Comparison of ENCODE assay signal across 12 cellular contexts in genomic region chr17:39278246-39278645, GRCh38. TPM values are rescaled to one million over a fixed set of nuclear protein-coding genes. Genes with fewer than 3 reads are reported as not detected.
DNase-seq lines count a peak whose midpoint lies in the region; ATAC-seq and TF ChIP-seq lines count a peak whose summit lies in the region.
"Not testable (repeated sequence)": the region's sequence is repeated elsewhere in the genome, so short reads cannot be mapped to it uniquely, and the experiment has no call there.
"Had no signal": no experiment of that assay in that cellular context is flagged by ENCODE, and none has a peak within 500 bp of the region (broad histone marks: within the 10 kb centered on the region; RNA-seq: fewer than 3 reads in every experiment).

No MANE protein-coding gene starts in this region.

- H2BK20ac ChIP-seq in IMR-90 (ENCODE audit: low read depth, low read length) = not testable (repeated sequence)

- H2AK5ac ChIP-seq in IMR-90 (ENCODE audit: low read depth, low read length); mesenchymal stem cell (ENCODE audit: low read length, severe bottlenecking): not testable (repeated sequence)

- H3K9me3 ChIP-seq in IMR-90 (ENCODE audit: control insufficient read depth, insufficient read depth, low read length); MG63; mesenchymal stem cell (ENCODE audit: control insufficient read depth, low read length): not testable (repeated sequence)

- peak; percentile 33 for DNase-seq in AG10803 (ENCODE audit: low read depth)
- peak; percentile 23 for DNase-seq in IMR-90
- DNase-seq in MG63 = peak; percentile 59
- peak; percentile 55 for DNase-seq in amniotic epithelial cell (ENCODE audit: low read depth)
- peak; percentile 42 for DNase-seq in fibroblast of villous mesenchyme (ENCODE audit: low read depth)
- DNase-seq in mesenchymal stem cell = peak; percentile 39

- H4K20me1 ChIP-seq in IMR-90 (ENCODE audit: insufficient read depth, low read length) = not testable (repeated sequence)

- not testable (repeated sequence) for H3K18ac ChIP-seq in IMR-90 (ENCODE audit: low read depth, low read length); mesenchymal stem cell (ENCODE audit: low read depth in 1 of 2, low read length in 2 of 2)

- H3K27me3 ChIP-seq in IMR-90 (ENCODE audit: control insufficient read depth, insufficient read depth, low read length); MG63; mesenchymal stem cell (ENCODE audit: control insufficient read depth in 1 of 2, insufficient read depth in 1 of 2, low read length in 2 of 2): not testable (repeated sequence)

- H2AFZ ChIP-seq in IMR-90 (replicated peaks; ENCODE audit: low read length, poor library complexity); mesenchymal stem cell (ENCODE audit: low read depth, low read length): not testable (repeated sequence)

- dilution Hi-C loops in IMR-90 (cut with HindIII; ENCODE audit: low sequenced_read_pairs, unreplicated experiment) = not testable (repeated sequence)

- not testable (repeated sequence) for ATAC-seq in IMR-90 (ENCODE audit: low read depth)

- H2BK12ac ChIP-seq in mesenchymal stem cell (ENCODE audit: low read length in 2 of 2) = not testable (repeated sequence)

- H3K9me1 ChIP-seq in IMR-90 (ENCODE audit: insufficient read depth, low read length) = not testable (repeated sequence)

- H3K56ac ChIP-seq in IMR-90 (ENCODE audit: extremely low read depth, insufficient read depth, low read length) = not testable (repeated sequence)

- not testable (repeated sequence) for BruUV-seq in IMR-90 (replicated peaks; lab: Mats Ljungman, UMichigan)

- not testable (repeated sequence) for H4K8ac ChIP-seq in IMR-90 (ENCODE audit: low read depth in 2 of 2, low read length in 2 of 2); mesenchymal stem cell (ENCODE audit: low read length)

- not testable (repeated sequence) for TF ChIP-seq RAD21 in IMR-90 (IDR thresholded peaks at IDR 0.05; ENCODE audit: low read length)

- POLR2A ChIA-PET in IMR-90 (lab: Charles Lee; ENCODE audit: unreplicated experiment) = not testable (repeated sequence)

- H4K91ac ChIP-seq in IMR-90 (ENCODE audit: insufficient read depth, low read depth, low read length); mesenchymal stem cell (ENCODE audit: low read length): not testable (repeated sequence)

- not testable (repeated sequence) for H2AK9ac ChIP-seq in IMR-90 (replicated peaks; ENCODE audit: low read depth, low read length, poor library complexity)

- H3K36me3 ChIP-seq in IMR-90 (ENCODE audit: control insufficient read depth, insufficient read depth, low read length) = peaks cover 16% of the 10 kb centered on the region
- H3K36me3 ChIP-seq in MG63 = peaks cover 14% of the 10 kb centered on the region
- H3K36me3 ChIP-seq in mesenchymal stem cell (ENCODE audit: control insufficient read depth in 1 of 2, insufficient read depth in 2 of 2, low read depth in 1 of 2, low read length in 2 of 2) = peaks cover 21 to 67% of the 10 kb centered on the region in 2 experiments

- H3K23ac ChIP-seq in IMR-90 (ENCODE audit: low read depth, low read length); mesenchymal stem cell (ENCODE audit: low read length in 2 of 2): not testable (repeated sequence)

- H3K27ac ChIP-seq in IMR-90 (ENCODE audit: insufficient read depth, low read length); mesenchymal stem cell (ENCODE audit: low read length, poor library complexity, severe bottlenecking): not testable (repeated sequence)

- not testable (repeated sequence) for H3K4me2 ChIP-seq in IMR-90 (ENCODE audit: low read depth, low read length); mesenchymal stem cell (ENCODE audit: low read length, poor library complexity, severe bottlenecking)

- intact Hi-C loops in IMR-90 (cut with micrococcal nuclease) = loop anchor here (10.0 kb wide), 1 partner anchor 187 kb away; the partner anchor contains the start of gene CDK12

- not testable (repeated sequence) for H3K14ac ChIP-seq in IMR-90 (replicated peaks; ENCODE audit: low read depth, low read length); mesenchymal stem cell (ENCODE audit: low read length in 2 of 2)

- H3K4me1 ChIP-seq in IMR-90 (ENCODE audit: control insufficient read depth, insufficient read depth, low read length); mesenchymal stem cell (ENCODE audit: control insufficient read depth, insufficient read depth, low read depth, low read length): not testable (repeated sequence)

- not testable (repeated sequence) for H3K79me1 ChIP-seq in IMR-90 (ENCODE audit: low read depth in 1 of 2, low read length in 2 of 2); mesenchymal stem cell (replicated peaks; ENCODE audit: low read length, poor library complexity, severe bottlenecking)

- CTCF ChIA-PET in IMR-90 (lab: Yijun Ruan, JAX) = interaction anchor here (1.1 kb wide), 1 partner anchor 80 kb away, joined by 5 read pairs; no protein-coding TSS in a partner anchor

- not testable (repeated sequence) for H4K5ac ChIP-seq in IMR-90 (ENCODE audit: low read depth, low read length)

- H3K4me3 ChIP-seq in AG10803 (ENCODE audit: low read length); IMR-90 (ENCODE audit: insufficient read depth, low read depth, low read length); MG63; fibroblast of villous mesenchyme (ENCODE audit: low read depth, low read length); mesenchymal stem cell (ENCODE audit: insufficient read depth in 1 of 2, low read depth in 1 of 2, low read length in 2 of 2): not testable (repeated sequence)

- in situ Hi-C loops in IMR-90 (cut with MboI; ENCODE audit: low sequenced_read_pairs) = loop anchor here (10.0 kb wide), 1 partner anchor 127 kb away; the partner anchor contains the start of gene FBXL20

- TF ChIP-seq CTCF in AG10803 (conservative IDR thresholded peaks at IDR 0.05; ENCODE audit: low read length); IMR-90 (conservative IDR thresholded peaks at IDR 0.05; ENCODE audit: low read depth, low read length); fibroblast of villous mesenchyme (IDR thresholded peaks at IDR 0.05; ENCODE audit: insufficient read depth, low read depth, low read length): not testable (repeated sequence)

- TF ChIP-seq POLR2A in IMR-90 (IDR thresholded peaks at IDR 0.05; ENCODE audit: low read depth, low read length) = not testable (repeated sequence)

- no CpG with 5 or more reads among the region's 8 CpGs for WGBS in IMR-90 (ENCODE audit: extremely low coverage in 2 of 2, insufficient read length in 1 of 2), 2 experiments
- 96% methylated on average over 2 of the region's 8 CpGs for WGBS in mesenchymal stem cell

- H3K9ac ChIP-seq in IMR-90 (ENCODE audit: low read depth, low read length); mesenchymal stem cell (ENCODE audit: low read length): not testable (repeated sequence)

- H2BK5ac ChIP-seq in IMR-90 (ENCODE audit: low read depth, low read length, poor library complexity, severe bottlenecking); mesenchymal stem cell (ENCODE audit: low read depth, low read length, poor library complexity, severe bottlenecking): not testable (repeated sequence)

- H2BK15ac ChIP-seq in IMR-90 (ENCODE audit: low read depth, low read length); mesenchymal stem cell (ENCODE audit: low read depth, poor library complexity, severe bottlenecking): not testable (repeated sequence)

- H3K4ac ChIP-seq in IMR-90 (ENCODE audit: low read depth, low read length); mesenchymal stem cell (ENCODE audit: low read depth in 1 of 2, low read length in 2 of 2): not testable (repeated sequence)

- not testable (repeated sequence) for H2BK120ac ChIP-seq in IMR-90 (ENCODE audit: low read depth, low read length); mesenchymal stem cell (ENCODE audit: low read depth, low read length)

RNA-seq across cellular contexts. Expression of gene STAC2, which starts 52.5 kb away (rescaled TPM):
- not detected in 2 replicates for total RNA-seq in IMR-90 (2012; rRNA removed)
- 0.02 and 0.03 TPM in 2 replicates for polyA plus RNA-seq in IMR-90 (2012; rRNA removed)
- polyA plus RNA-seq in IMR-90 (2012; cell fraction: cytosol; rRNA removed) = 0.01 and 0.02 TPM in 2 replicates
- polyA plus RNA-seq in IMR-90 (2012; cell fraction: nucleus; rRNA removed; ENCODE audit: low replicate concordance) = 0.02 and 0.08 TPM in 2 replicates
- not detected in 2 replicates for total RNA-seq in MG63 (2014; rRNA removed; shearing (Covaris generic); ENCODE audit: low replicate concordance)
- under 0.01 TPM in 1 of 2 replicates, not detected in the other for total RNA-seq in fibroblast of villous mesenchyme
- polyA plus RNA-seq in mesenchymal stem cell (2013, experiment 1 of 2) = 0.01 TPM
- 0.01 TPM for polyA plus RNA-seq in mesenchymal stem cell (2013, experiment 2 of 2)
- total RNA-seq: CD4-positive, alpha-beta memory T cell; CD4-positive, CD25-positive, alpha-beta regulatory T cell; CD8-positive, alpha-beta memory T cell had no signal
- polyA plus RNA-seq: AG04450; CD14-positive monocyte; CD4-positive, alpha-beta memory T cell; CD4-positive, CD25-positive, alpha-beta regulatory T cell; CD8-positive, alpha-beta memory T cell; GM12878 had no signal
